ENCODE assay signal across 17 cellular contexts in the genomic region with DNA sequence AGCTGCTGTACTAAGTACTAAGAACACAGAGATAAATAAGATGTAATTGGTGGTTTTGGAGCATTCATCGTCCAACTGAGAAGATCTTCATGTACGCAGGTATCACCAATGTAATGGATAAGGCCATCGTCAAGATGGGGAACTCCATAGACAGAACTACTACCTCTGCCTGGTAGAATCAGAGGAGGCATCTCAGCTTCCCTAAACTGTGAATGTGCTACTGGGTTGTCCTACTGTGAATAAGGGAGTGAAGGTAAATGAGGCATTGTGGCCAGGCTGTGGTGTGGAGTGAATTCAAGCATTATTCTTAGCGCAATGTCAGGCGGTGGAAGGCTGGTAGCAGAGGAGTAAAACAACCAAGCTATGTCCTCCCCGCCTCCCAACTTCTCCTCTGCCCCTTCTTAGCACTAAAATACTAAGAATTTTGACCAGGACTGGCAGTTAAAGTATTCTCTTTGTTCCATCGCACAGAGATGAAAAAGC.
"Had no signal": no experiment of that assay in that cellular context is flagged by ENCODE, and none has a peak within 500 bp of the region (broad histone marks: within the 10 kb centered on the region; RNA-seq: fewer than 3 reads in every experiment).

No MANE protein-coding gene starts in this region.

- H3K36me3 ChIP-seq: esophagus squamous epithelium, upper lobe of right lung had no signal

- H3K9me3 Mint-ChIP-seq: activated naive CD4-positive, alpha-beta T cell treated with anti-CD3 and anti-CD28 coated beads, Interleukin-2, amount 10 ng/mL, durations not matched to agents 7 days and 5 days; activated T-helper 2 cell treated with anti-CD3 and anti-CD28 coated beads, Interferon-gamma antibody, Interleukin-2, Interleukin-4, amounts not matched to agents 10 μg/mL and 5 μg/mL and 100 μg/mL, durations not matched to agents 14 hours and 24 hours and 36 hours; natural killer cell treated with Interleukin-12 subunit alpha and Interleukin-12 subunit beta and Interleukin-15 and Interleukin-18, amount 100 ng/mL, for 72 hours; T-helper 2 cell treated with Interferon-gamma antibody and Interleukin-4, amounts not matched to agents 5 μg/mL and 100 μg/mL, for 36 hours had no signal

- ATAC-seq: left colon; mucosa of descending colon; natural killer cell treated with Interleukin-12 subunit alpha and Interleukin-12 subunit beta and Interleukin-15 and Interleukin-18, amount 100 ng/mL, for 72 hours; stimulated activated naive CD8-positive, alpha-beta T cell treated with anti-CD3 and anti-CD28 coated beads, Interleukin-15, amount 100 ng/mL, for 72 hours; upper lobe of right lung had no signal

- H3K4me1 ChIP-seq: esophagus squamous epithelium, testis, upper lobe of right lung had no signal

- H3K27me3 Mint-ChIP-seq: stimulated activated naive CD8-positive, alpha-beta T cell treated with anti-CD3 and anti-CD28 coated beads, Interleukin-15, amount 100 ng/mL, for 72 hours had no signal

- H3K36me3 Mint-ChIP-seq: activated naive CD4-positive, alpha-beta T cell treated with anti-CD3 and anti-CD28 coated beads, Interleukin-2, amount 10 ng/mL, durations not matched to agents 7 days and 5 days had no signal

- H3K27ac ChIP-seq: esophagus squamous epithelium, testis, upper lobe of right lung had no signal

- H3K27me3 ChIP-seq: esophagus squamous epithelium, testis, upper lobe of right lung had no signal

- FAIRE-seq: colon had no signal

- H3K27ac Mint-ChIP-seq: activated naive CD4-positive, alpha-beta T cell treated with anti-CD3 and anti-CD28 coated beads, Interleukin-2, amount 10 ng/mL, durations not matched to agents 7 days and 5 days; activated T-helper 2 cell treated with anti-CD3 and anti-CD28 coated beads, Interferon-gamma antibody, Interleukin-2, Interleukin-4, amounts not matched to agents 10 μg/mL and 5 μg/mL and 100 μg/mL, durations not matched to agents 14 hours and 24 hours and 36 hours; natural killer cell treated with Interleukin-12 subunit alpha and Interleukin-12 subunit beta and Interleukin-15 and Interleukin-18, amount 100 ng/mL, for 72 hours; stimulated activated naive CD8-positive, alpha-beta T cell treated with anti-CD3 and anti-CD28 coated beads, Interleukin-15, amount 100 ng/mL, for 72 hours; T-helper 2 cell treated with Interferon-gamma antibody and Interleukin-4, amounts not matched to agents 5 μg/mL and 100 μg/mL, for 36 hours had no signal

- H3K4me3 Mint-ChIP-seq: activated naive CD4-positive, alpha-beta T cell treated with anti-CD3 and anti-CD28 coated beads, Interleukin-2, amount 10 ng/mL, durations not matched to agents 7 days and 5 days; natural killer cell treated with Interleukin-12 subunit alpha and Interleukin-12 subunit beta and Interleukin-15 and Interleukin-18, amount 100 ng/mL, for 72 hours; stimulated activated naive CD8-positive, alpha-beta T cell treated with anti-CD3 and anti-CD28 coated beads, Interleukin-15, amount 100 ng/mL, for 72 hours; T-helper 2 cell treated with Interferon-gamma antibody and Interleukin-4, amounts not matched to agents 5 μg/mL and 100 μg/mL, for 36 hours had no signal

- H3K9me3 ChIP-seq: mucosa of descending colon, testis, upper lobe of right lung had no signal

- H3K4me3 ChIP-seq: esophagus squamous epithelium, mucosa of descending colon, testis, upper lobe of right lung had no signal

- DNase-seq: activated CD8-positive, alpha-beta memory T cell treated with anti-CD3 and anti-CD28 coated beads for 24 hours; activated naive CD4-positive, alpha-beta T cell treated with anti-CD3 and anti-CD28 coated beads, Interleukin-2, amount 10 ng/mL, durations not matched to agents 7 days and 5 days; activated T-cell treated with anti-CD3 and anti-CD28 coated beads for 4 hours; esophagus squamous epithelium; foreskin fibroblast; head of caudate nucleus; left colon; mucosa of descending colon; stimulated activated CD4-positive, alpha-beta T cell treated with anti-CD3 and anti-CD28 coated beads, Interleukin-2, amount 100 ng/mL, for 48 hours; stimulated activated CD8-positive, alpha-beta memory T cell treated with anti-CD3 and anti-CD28 coated beads, Interleukin-4, amount 100 ng/mL, for 48 hours; stimulated activated naive CD8-positive, alpha-beta T cell treated with anti-CD3 and anti-CD28 coated beads, Interleukin-15, amount 100 ng/mL, for 72 hours; testis; upper lobe of right lung had no signal
